1 cellular context compared by ENCODE assay signal in genomic region chr17:55440391-55440790, GRCh38.
A peak's percentile ranks its signal among the peaks of the same experiment; 100 is the strongest.
TF ChIP-seq lines count a peak whose summit lies in the region.

No MANE protein-coding gene starts in this region.

TF ChIP-seq in K562, 482 proteins besides CTCF, POLR2A, EP300 and RAD21:
- TF ChIP-seq TAL1 (IDR thresholded peaks at IDR 0.05) (peak; percentile 21; the same call in 1 of the 2 replicates), CBFA2T3 (IDR thresholded peaks at IDR 0.05) (peak; percentile 24; the same call in 1 of the 2 replicates), RBM39 (optimal IDR thresholded peaks at IDR 0.05; ENCODE audit: low read depth, low read length) (no peak), KDM2B (CRISPR knock-in tag; IDR thresholded peaks at IDR 0.05) (no peak), ARID1B (IDR thresholded peaks at IDR 0.05) (no peak), HCFC1 (IDR thresholded peaks at IDR 0.05; ENCODE audit: low read depth, low read length) (no peak), ARID4B (CRISPR knock-in tag; IDR thresholded peaks at IDR 0.05) (no peak), PHB (CRISPR knock-in tag; IDR thresholded peaks at IDR 0.05) (no peak), POLR2H (tag; IDR thresholded peaks at IDR 0.05; ENCODE audit: low read depth) (no peak), CBFA2T2 (conservative IDR thresholded peaks at IDR 0.05) (0 out of 2 replicates have a peak, but pooled peaks have one; percentile 6), SIRT6 (IDR thresholded peaks at IDR 0.05; ENCODE audit: low read depth, low read length) (no peak), ZNF134 (CRISPR knock-in tag; conservative IDR thresholded peaks at IDR 0.05) (no peak), E2F4 (CRISPR knock-in tag; IDR thresholded peaks at IDR 0.05; ENCODE audit: low read depth) (no peak), ZNF398 (CRISPR knock-in tag; IDR thresholded peaks at IDR 0.05) (no peak), ZNF740 (CRISPR knock-in tag; IDR thresholded peaks at IDR 0.05) (no peak), ZNF740 (tag; IDR thresholded peaks at IDR 0.05) (no peak), ZBTB12 (CRISPR knock-in tag; IDR thresholded peaks at IDR 0.05) (no peak), E2F1 (CRISPR knock-in tag; IDR thresholded peaks at IDR 0.05) (no peak), ATF2 (CRISPR knock-in tag; IDR thresholded peaks at IDR 0.05) (no peak), STAT5A (IDR thresholded peaks at IDR 0.05; ENCODE audit: borderline replicate concordance, low read length) (no peak), TSC22D4 (tag; IDR thresholded peaks at IDR 0.05) (no peak), ZKSCAN3 (CRISPR knock-in tag; IDR thresholded peaks at IDR 0.05) (no peak), MAFG (tag; conservative IDR thresholded peaks at IDR 0.05) (0 out of 2 replicates have a peak, but pooled peaks have one; percentile 18), MIER1 (IDR thresholded peaks at IDR 0.05; ENCODE audit: low read depth) (no peak), FOXK2 (conservative IDR thresholded peaks at IDR 0.05 in 1 of 2, IDR thresholded peaks at IDR 0.05 in 1 of 2; ENCODE audit: low read depth in 2 of 2) (no peak)
TF ChIP-seq in K562: peak in this region for 4.
